13 cellular contexts compared by ENCODE assay signal in the genomic region with DNA sequence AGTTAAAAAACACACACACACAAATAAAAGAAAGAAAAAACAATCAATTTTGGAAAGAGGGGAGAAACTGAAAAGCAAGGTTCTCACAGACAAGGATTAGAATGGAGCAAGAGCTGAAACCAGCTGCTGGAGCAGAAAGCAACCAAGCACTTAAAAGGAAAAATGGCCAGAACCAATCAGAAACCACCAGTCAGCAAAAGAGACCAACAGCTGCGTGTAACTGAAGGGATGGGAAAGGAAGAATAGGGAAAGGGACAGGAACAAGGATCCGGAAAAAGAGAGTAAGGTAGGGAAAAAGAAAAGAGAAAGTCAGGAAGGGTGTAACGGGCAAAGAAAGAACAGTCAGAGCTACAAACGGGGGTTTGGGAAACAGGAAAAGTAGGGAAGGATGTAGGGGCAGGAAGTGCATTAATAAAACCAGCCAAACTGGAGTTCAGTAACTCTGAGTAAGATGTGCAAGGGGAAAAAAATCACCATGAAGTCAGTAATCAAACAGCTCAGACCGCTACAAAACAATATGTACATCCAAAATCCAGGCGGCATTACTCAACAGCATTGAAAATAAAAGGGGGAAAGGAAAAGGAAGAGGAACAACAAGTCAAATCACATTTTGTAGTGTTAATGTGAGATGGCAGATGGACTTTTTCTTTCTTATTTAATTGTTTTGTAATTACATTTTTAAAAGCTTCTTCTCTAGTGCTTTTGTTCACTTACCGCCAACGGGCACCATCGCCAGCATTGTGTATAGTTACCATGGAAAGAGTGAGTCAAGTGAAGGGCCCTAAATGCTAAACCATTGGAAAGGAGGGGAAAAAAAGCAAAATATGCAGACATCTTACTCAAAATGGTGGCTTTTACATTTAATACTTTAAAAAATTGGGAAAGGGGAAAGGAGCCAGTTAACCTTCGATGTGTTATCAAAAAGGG. TPM values are rescaled to one million over a fixed set of nuclear protein-coding genes. Genes with fewer than 3 reads are reported as not detected.
DNase-seq lines count a peak whose midpoint lies in the region; ATAC-seq and TF ChIP-seq lines count a peak whose summit lies in the region.
"Had no signal": no experiment of that assay in that cellular context is flagged by ENCODE, and none has a peak within 500 bp of the region (broad histone marks: within the 10 kb centered on the region; RNA-seq: fewer than 3 reads in every experiment).

No MANE protein-coding gene starts in this region.

- peaks cover 8% of the 10 kb centered on the region for H3K4me1 Mint-ChIP-seq in chondrocyte (ENCODE audit: low read depth)
- H3K4me1 Mint-ChIP-seq: activated naive CD4-positive, alpha-beta T cell treated with anti-CD3 and anti-CD28 coated beads, Interleukin-2, amount 50 U/mL, for 24 hours had no signal

- ATAC-seq in HG02981 (IDR thresholded peaks at IDR 0.05; ENCODE audit: unreplicated experiment) (no peak), GM18511 (IDR thresholded peaks at IDR 0.05; ENCODE audit: unreplicated experiment) (no peak)

- CTCF ChIA-PET in GM10248 (lab: Yijun Ruan, JAX): interaction anchor here (1.2 to 1.6 kb wide), 2 partner anchors 10 to 16 kb away, joined by 5 read pairs; no protein-coding TSS in a partner anchor

- H3K9ac ChIP-seq in smooth muscle cell (ENCODE audit: low read depth): no peak overlapping the region

- POLR2A ChIA-PET in GM10248 (lab: Yijun Ruan, JAX): no interaction called here

- H4K20me1 ChIP-seq in smooth muscle cell (ENCODE audit: low read depth): peaks cover 25% of the 10 kb centered on the region

- no peaks in the 10 kb centered on the region for H3F3A ChIP-seq in smooth muscle cell (ENCODE audit: low read depth)

- DNase-seq in NCI-H1436 (lab: John Stamatoyannopoulos, UW): peak; percentile 32
- DNase-seq in chondrocyte (ENCODE audit: low spot score): no peak
- DNase-seq in iPS-NIHi11 (ENCODE audit: low spot score): peak; percentile 27
- no peak for DNase-seq in smooth muscle cell (lab: John Stamatoyannopoulos, UW; ENCODE audit: unreplicated experiment)
- no peak for DNase-seq in GM10248 (ENCODE audit: extremely low spot score)
- DNase-seq: activated CD4-positive, alpha-beta memory T cell treated with anti-CD3 and anti-CD28 coated beads for 36 hours; COR-L47; NCI-H1048; T-helper 2 cell had no signal

- H2AFZ ChIP-seq in smooth muscle cell (ENCODE audit: low read depth): no peak overlapping the region

- no peaks in the 10 kb centered on the region for H3K27me3 ChIP-seq in smooth muscle cell (ENCODE audit: low read depth)

- peak overlapping the region; percentile 37 for H3K27ac ChIP-seq in smooth muscle cell (ENCODE audit: low read depth)

- TF ChIP-seq CTCF in chondrocyte (IDR thresholded peaks at IDR 0.05) (no peak), smooth muscle cell (IDR thresholded peaks at IDR 0.05; ENCODE audit: borderline replicate concordance, insufficient read depth, poor library complexity, severe bottlenecking) (no peak), GM10248 (IDR thresholded peaks at IDR 0.05; ENCODE audit: control extremely low read depth, extremely low read depth, low read depth, missing control alignments) (no peak)

- peaks cover 19% of the 10 kb centered on the region for H3K4me1 ChIP-seq in smooth muscle cell (ENCODE audit: low read depth)

- H3K36me3 Mint-ChIP-seq in chondrocyte (ENCODE audit: low read depth): peaks cover 5% of the 10 kb centered on the region
- H3K36me3 Mint-ChIP-seq: activated CD4-positive, alpha-beta memory T cell treated with anti-CD3 and anti-CD28 coated beads for 36 hours; activated naive CD4-positive, alpha-beta T cell treated with anti-CD3 and anti-CD28 coated beads, Interleukin-2, amount 50 U/mL, for 24 hours had no signal

- H3K4me2 ChIP-seq in smooth muscle cell: no peak overlapping the region

- H3K4me3 ChIP-seq in smooth muscle cell: no peak overlapping the region

- H3K9me3 ChIP-seq in smooth muscle cell (replicated peaks; ENCODE audit: low read depth): no peaks in the 10 kb centered on the region

- peaks cover 39% of the 10 kb centered on the region for H3K79me2 ChIP-seq in smooth muscle cell (ENCODE audit: low read depth)

- no peaks in the 10 kb centered on the region for H3K27me3 Mint-ChIP-seq in chondrocyte (ENCODE audit: low read depth)
- H3K27me3 Mint-ChIP-seq: activated CD4-positive, alpha-beta memory T cell treated with anti-CD3 and anti-CD28 coated beads for 36 hours had no signal

- H3K27ac Mint-ChIP-seq in chondrocyte (ENCODE audit: unreplicated experiment): peak overlapping the region; percentile 64
- H3K27ac Mint-ChIP-seq: activated CD4-positive, alpha-beta memory T cell treated with anti-CD3 and anti-CD28 coated beads for 36 hours; activated naive CD4-positive, alpha-beta T cell treated with anti-CD3 and anti-CD28 coated beads, Interleukin-2, amount 50 U/mL, for 24 hours had no signal

- WGBS in smooth muscle cell (ENCODE audit: low lambda C conversion rate): 79% methylated on average over 10 of the region's 10 CpGs

- no peaks in the 10 kb centered on the region for H3K9me3 Mint-ChIP-seq in chondrocyte (ENCODE audit: low read depth)
- H3K9me3 Mint-ChIP-seq: activated CD4-positive, alpha-beta memory T cell treated with anti-CD3 and anti-CD28 coated beads for 36 hours; activated naive CD4-positive, alpha-beta T cell treated with anti-CD3 and anti-CD28 coated beads, Interleukin-2, amount 50 U/mL, for 24 hours had no signal

- no peaks in the 10 kb centered on the region for H3K36me3 ChIP-seq in smooth muscle cell (ENCODE audit: low read depth)

- H3K4me3 Mint-ChIP-seq in chondrocyte (ENCODE audit: unreplicated experiment): peak overlapping the region; percentile 11
- H3K4me3 Mint-ChIP-seq: activated CD4-positive, alpha-beta memory T cell treated with anti-CD3 and anti-CD28 coated beads for 36 hours; activated naive CD4-positive, alpha-beta T cell treated with anti-CD3 and anti-CD28 coated beads, Interleukin-2, amount 50 U/mL, for 24 hours had no signal

RNA-seq across cellular contexts. Expression of gene APOL5, which starts 49.2 kb away (rescaled TPM):
- total RNA-seq in chondrocyte (not detected in 3 replicates), smooth muscle cell (not detected in 2 replicates)
- polyA plus RNA-seq in smooth muscle cell: not detected in 2 replicates
- total RNA-seq: activated CD4-positive, alpha-beta memory T cell treated with anti-CD3 and anti-CD28 coated beads for 36 hours; kidney epithelial cell had no signal

Comparison
In these comparisons a context has a peak if more than half of its experiments do, and no peak if none do; other contexts are left out.
1. DNase-seq: peak in NCI-H1436 (single experiment) and iPS-NIHi11 (single experiment); none in chondrocyte (single experiment), smooth muscle cell (single experiment) and GM10248 (single experiment).